ENCODE assay signal across 1 cellular context in genomic region chr3:120299403-120299802, GRCh38.
TF ChIP-seq lines count a peak whose summit lies in the region.

No MANE protein-coding gene starts in this region.

TF ChIP-seq in GM23338, 12 proteins besides CTCF, POLR2A, EP300 and RAD21 (continued from another document):
- TF ChIP-seq ZNF462 (CRISPR knock-in tag; IDR thresholded peaks at IDR 0.05) (no peak), ETS1 (IDR thresholded peaks at IDR 0.05) (no peak)
